8 cellular contexts compared by ENCODE assay signal in genomic region chr9:32572900-32573523, GRCh38. TPM values are rescaled to one million over a fixed set of nuclear protein-coding genes. Genes with fewer than 3 reads are reported as not detected.
DNase-seq lines count a peak whose midpoint lies in the region; ATAC-seq and TF ChIP-seq lines count a peak whose summit lies in the region.

TSS of gene NDUFB6 (minus strand) at chr9:32573159. CDS start at chr9:32573060, 99 bp downstream.

- peak within 1 kb of the TSS; percentile 76 for H3K4me2 ChIP-seq in BLaER1

- H3K4me3 ChIP-seq in BLaER1 (peak within 1 kb of the TSS; percentile 88), left lung (peak within 1 kb of the TSS; percentile 74 to 81)

- H4K20me1 ChIP-seq in BLaER1: peaks cover 29% of the 10 kb centered on the region

- H3K36me3 ChIP-seq in BLaER1 (peaks cover 19% of the 10 kb centered on the region), left lung (peaks cover 0 to 8% of the 10 kb centered on the region in 2 donors)

- no peaks in the 10 kb centered on the region for H3K27me3 ChIP-seq in BLaER1
- no peaks in the 10 kb centered on the region for H3K27me3 ChIP-seq in left lung

- peaks cover 23% of the 10 kb centered on the region for H3K4me1 ChIP-seq in BLaER1
- peaks cover 19 to 34% of the 10 kb centered on the region in 2 donors for H3K4me1 ChIP-seq in left lung

- ATAC-seq in GM19351 (IDR thresholded peaks at IDR 0.05; ENCODE audit: unreplicated experiment) (peak; percentile 76), HG03521 (IDR thresholded peaks at IDR 0.05; ENCODE audit: unreplicated experiment) (peak; percentile 85), left lung (peak; percentile 98)

- H3K9me3 ChIP-seq in BLaER1: no peaks in the 10 kb centered on the region
- no peaks in the 10 kb centered on the region for H3K9me3 ChIP-seq in left lung

- DNase-seq in NCI-H748 (lab: John Stamatoyannopoulos, UW; ENCODE audit: unreplicated experiment) (peak; percentile 96), dedifferentiated amniotic fluid mesenchymal stem cell (ENCODE audit: extremely low spot score) (peak; percentile 92), left lung (peak; percentile 95 to 99)
- DNase-seq in activated CD4-positive, alpha-beta T cell treated with anti-CD3 and anti-CD28 coated beads, Interleukin-2, amount 50 U/mL, for 1 hour: peak; percentile 97
- DNase-seq in stimulated activated CD4-positive, alpha-beta T cell treated with anti-CD3 and anti-CD28 coated beads, Interleukin-2, amount 100 ng/mL, for 48 hours: peak; percentile 91 to 93

- peak within 1 kb of the TSS; percentile 77 for H3K27ac ChIP-seq in BLaER1
- H3K27ac ChIP-seq in left lung: peak within 1 kb of the TSS; percentile 82 to 85

- peak within 1 kb of the TSS; percentile 88 for H3K9ac ChIP-seq in BLaER1

- intact Hi-C loops in left lung (cut with DNase I): loop anchor here (10.0 kb wide), 2 partner anchors 138 to 188 kb away; partner anchors contain the start of gene ACO1 (in 1 of the 2)

- TF ChIP-seq CTCF in left lung (IDR thresholded peaks at IDR 0.05): no peak

RNA-seq across cellular contexts. Expression of gene NDUFB6, which starts in this region (rescaled TPM):
- 10 to 100 TPM; 44.1 to 51.2 TPM for total RNA-seq in left lung

Comparison
In these comparisons a context has a peak if more than half of its experiments do, and no peak if none do; other contexts are left out.
1. Peak in every context shown above with its lines: DNase-seq, ATAC-seq, H3K4me3 ChIP-seq and H3K27ac ChIP-seq.